Comparison of ENCODE assay signal across 1 cellular context in genomic region chr5:104247260-104247659, GRCh38.
TF ChIP-seq lines count a peak whose summit lies in the region.

No MANE protein-coding gene starts in this region.

TF ChIP-seq in K562, 482 proteins besides CTCF, POLR2A, EP300 and RAD21 (continued from another document):
- TF ChIP-seq E2F1 (CRISPR knock-in tag; IDR thresholded peaks at IDR 0.05): no peak
- no peak for TF ChIP-seq ZFP36 (IDR thresholded peaks at IDR 0.05; ENCODE audit: low read depth, low read length, partially characterized antibody)
- TF ChIP-seq TEAD4 (IDR thresholded peaks at IDR 0.05; ENCODE audit: low read length): peak; percentile 35; the same call in 1 of the 2 replicates
- TF ChIP-seq TEAD4 (CRISPR knock-in tag; IDR thresholded peaks at IDR 0.05; ENCODE audit: borderline replicate concordance): no peak
- TF ChIP-seq ASH1L (IDR thresholded peaks at IDR 0.05; ENCODE audit: borderline replicate concordance, low read depth, partially characterized antibody): no peak
- TF ChIP-seq HEY1 (CRISPR knock-in tag; IDR thresholded peaks at IDR 0.05; ENCODE audit: borderline replicate concordance): no peak
- TF ChIP-seq HLTF (IDR thresholded peaks at IDR 0.05): no peak
- TF ChIP-seq CSDE1 (IDR thresholded peaks at IDR 0.05): no peak
- TF ChIP-seq MYBL2 (IDR thresholded peaks at IDR 0.05; ENCODE audit: low read depth): 0 out of 2 replicates have a peak, but pooled peaks have one; percentile 17
- TF ChIP-seq MYBL2 (CRISPR knock-in tag; IDR thresholded peaks at IDR 0.05; ENCODE audit: borderline replicate concordance): no peak
- 0 out of 2 replicates have a peak, but pooled peaks have one; percentile 33 for TF ChIP-seq FOXM1 (IDR thresholded peaks at IDR 0.05; ENCODE audit: low read depth)
- no peak for TF ChIP-seq FOXM1 (CRISPR knock-in tag; IDR thresholded peaks at IDR 0.05; ENCODE audit: low read depth)
- no peak for TF ChIP-seq ZC3H11A (IDR thresholded peaks at IDR 0.05; ENCODE audit: low read depth, low read length)
- TF ChIP-seq ETS2 (tag; IDR thresholded peaks at IDR 0.05; ENCODE audit: borderline replicate concordance, poor library complexity, severe bottlenecking): no peak
- TF ChIP-seq THRAP3 (IDR thresholded peaks at IDR 0.05; ENCODE audit: borderline replicate concordance): no peak
